In genomic region chr3:147989344-147989743, GRCh38 we compare ENCODE assay signal across 27 cellular contexts.
"Had no signal": no experiment of that assay in that cellular context is flagged by ENCODE, and none has a peak within 500 bp of the region (broad histone marks: within the 10 kb centered on the region; RNA-seq: fewer than 3 reads in every experiment).

No MANE protein-coding gene starts in this region.

- H3K4me1 Mint-ChIP-seq: activated CD4-positive, alpha-beta memory T cell treated with anti-CD3 and anti-CD28 coated beads, Interleukin-2, amount 10 ng/mL, durations not matched to agents 7 days and 5 days; activated CD4-positive, alpha-beta T cell treated with anti-CD3 and anti-CD28 coated beads, Interleukin-2, amount 10 ng/mL, durations not matched to agents 7 days and 5 days; activated naive CD8-positive, alpha-beta T cell treated with anti-CD3 and anti-CD28 coated beads, Interleukin-2, amount 50 U/mL, for 24 hours; activated T-helper 17 cell treated with anti-CD3 and anti-CD28 coated beads, Interleukin-2, amount 50 U/mL, for 72 hours; endodermal cell; T-helper 17 cell had no signal

- H3K4me1 ChIP-seq: adrenal gland, body of pancreas, colonic mucosa had no signal

- H3K36me3 Mint-ChIP-seq: activated naive CD8-positive, alpha-beta T cell had no signal

- H3K36me3 ChIP-seq: adrenal gland, colonic mucosa had no signal

- H3K27ac ChIP-seq: adrenal gland, body of pancreas, colonic mucosa had no signal

- H3K27me3 Mint-ChIP-seq: activated CD4-positive, alpha-beta memory T cell treated with anti-CD3 and anti-CD28 coated beads, Interleukin-2, amount 10 ng/mL, durations not matched to agents 7 days and 5 days; activated CD4-positive, alpha-beta T cell treated with anti-CD3 and anti-CD28 coated beads, Interleukin-2, amount 10 ng/mL, durations not matched to agents 7 days and 5 days; activated naive CD8-positive, alpha-beta T cell; activated naive CD8-positive, alpha-beta T cell treated with anti-CD3 and anti-CD28 coated beads, Interleukin-2, amount 50 U/mL, for 24 hours; activated T-helper 17 cell treated with anti-CD3 and anti-CD28 coated beads, Interleukin-2, amount 50 U/mL, for 72 hours; T-helper 17 cell had no signal

- ATAC-seq: activated naive CD8-positive, alpha-beta T cell treated with anti-CD3 and anti-CD28 coated beads, Interleukin-2, amount 50 U/mL, for 24 hours; activated T-cell treated with anti-CD3 and anti-CD28 coated beads, Interleukin-2, amount 50 U/mL, for 4 hours; activated T-helper 17 cell treated with anti-CD3 and anti-CD28 coated beads, Interleukin-2, amount 50 U/mL, for 72 hours; body of pancreas; esophagus mucosa; T-helper 17 cell had no signal

- H3K9me3 Mint-ChIP-seq: activated CD4-positive, alpha-beta T cell treated with anti-CD3 and anti-CD28 coated beads, Interleukin-2, amount 10 ng/mL, durations not matched to agents 7 days and 5 days; activated naive CD8-positive, alpha-beta T cell treated with anti-CD3 and anti-CD28 coated beads, Interleukin-2, amount 50 U/mL, for 24 hours; activated T-cell treated with anti-CD3 and anti-CD28 coated beads, Interleukin-2, amount 50 U/mL, for 4 hours; T-helper 2 cell treated with Interferon-gamma antibody and Interleukin-4, amounts not matched to agents 5 μg/mL and 100 μg/mL, for 36 hours had no signal

- H3K4me3 ChIP-seq: adrenal gland, body of pancreas, colonic mucosa had no signal

- H3K27me3 ChIP-seq: adrenal gland, body of pancreas, colonic mucosa had no signal

- DNase-seq: activated CD4-positive, alpha-beta memory T cell treated with anti-CD3 and anti-CD28 coated beads, Interleukin-2, amount 10 ng/mL, durations not matched to agents 7 days and 5 days; activated CD4-positive, alpha-beta T cell treated with anti-CD3 and anti-CD28 coated beads for 1 hour; activated CD4-positive, alpha-beta T cell treated with anti-CD3 and anti-CD28 coated beads for 4 hours; activated CD4-positive, alpha-beta T cell treated with anti-CD3 and anti-CD28 coated beads, Interleukin-2, amount 10 ng/mL, durations not matched to agents 7 days and 5 days; activated CD4-positive, alpha-beta T cell treated with anti-CD3 and anti-CD28 coated beads, Interleukin-2, amount 50 U/mL, for 4 hours; activated CD8-positive, alpha-beta memory T cell treated with anti-CD3 and anti-CD28 coated beads for 24 hours; activated effector memory CD4-positive, alpha-beta T cell treated with Interleukin-2 at 50 U/mL for 16 hours; activated gamma-delta T cell treated with Interleukin-2 at 50 U/mL for 16 hours; activated naive CD4-positive, alpha-beta T cell treated with anti-CD3 and anti-CD28 coated beads, Interleukin-2, amount 50 U/mL, for 16 hours; activated naive CD4-positive, alpha-beta T cell treated with Interleukin-2 at 50 U/mL for 16 hours; activated naive CD8-positive, alpha-beta T cell treated with anti-CD3 and anti-CD28 coated beads, Interleukin-2, amount 50 U/mL, for 24 hours; activated T-cell treated with anti-CD3 and anti-CD28 coated beads, Interleukin-2, amount 50 U/mL, for 4 hours; adrenal gland; amygdala; body of pancreas; caudate nucleus; colonic mucosa; effector memory CD4-positive, alpha-beta T cell; endodermal cell; foreskin fibroblast; T-helper 1 cell; T-helper 17 cell; T1000 had no signal

- H3K4me3 Mint-ChIP-seq: activated CD4-positive, alpha-beta memory T cell treated with anti-CD3 and anti-CD28 coated beads, Interleukin-2, amount 10 ng/mL, durations not matched to agents 7 days and 5 days; activated CD4-positive, alpha-beta T cell treated with anti-CD3 and anti-CD28 coated beads, Interleukin-2, amount 10 ng/mL, durations not matched to agents 7 days and 5 days; activated naive CD8-positive, alpha-beta T cell; activated naive CD8-positive, alpha-beta T cell treated with anti-CD3 and anti-CD28 coated beads, Interleukin-2, amount 50 U/mL, for 24 hours; activated T-cell treated with anti-CD3 and anti-CD28 coated beads, Interleukin-2, amount 50 U/mL, for 4 hours; activated T-helper 17 cell treated with anti-CD3 and anti-CD28 coated beads, Interleukin-2, amount 50 U/mL, for 72 hours; endodermal cell; T-helper 17 cell; T-helper 2 cell treated with Interferon-gamma antibody and Interleukin-4, amounts not matched to agents 5 μg/mL and 100 μg/mL, for 36 hours had no signal

- H3K27ac Mint-ChIP-seq: activated CD4-positive, alpha-beta memory T cell treated with anti-CD3 and anti-CD28 coated beads, Interleukin-2, amount 10 ng/mL, durations not matched to agents 7 days and 5 days; activated CD4-positive, alpha-beta T cell treated with anti-CD3 and anti-CD28 coated beads, Interleukin-2, amount 10 ng/mL, durations not matched to agents 7 days and 5 days; activated naive CD8-positive, alpha-beta T cell; activated naive CD8-positive, alpha-beta T cell treated with anti-CD3 and anti-CD28 coated beads, Interleukin-2, amount 50 U/mL, for 24 hours; activated T-helper 17 cell treated with anti-CD3 and anti-CD28 coated beads, Interleukin-2, amount 50 U/mL, for 72 hours; endodermal cell; T-helper 17 cell; T-helper 2 cell treated with Interferon-gamma antibody and Interleukin-4, amounts not matched to agents 5 μg/mL and 100 μg/mL, for 36 hours had no signal

- H3K9me3 ChIP-seq: adrenal gland, body of pancreas, colonic mucosa had no signal
